Comparison of ENCODE assay signal across 1 cellular context in genomic region chr9:2013688-2014087, GRCh38.
TF ChIP-seq lines count a peak whose summit lies in the region.

No MANE protein-coding gene starts in this region.

TF ChIP-seq in GM12878, 131 proteins besides CTCF, POLR2A, EP300 and RAD21 (continued from another document):
- TF ChIP-seq, protein P1, sequence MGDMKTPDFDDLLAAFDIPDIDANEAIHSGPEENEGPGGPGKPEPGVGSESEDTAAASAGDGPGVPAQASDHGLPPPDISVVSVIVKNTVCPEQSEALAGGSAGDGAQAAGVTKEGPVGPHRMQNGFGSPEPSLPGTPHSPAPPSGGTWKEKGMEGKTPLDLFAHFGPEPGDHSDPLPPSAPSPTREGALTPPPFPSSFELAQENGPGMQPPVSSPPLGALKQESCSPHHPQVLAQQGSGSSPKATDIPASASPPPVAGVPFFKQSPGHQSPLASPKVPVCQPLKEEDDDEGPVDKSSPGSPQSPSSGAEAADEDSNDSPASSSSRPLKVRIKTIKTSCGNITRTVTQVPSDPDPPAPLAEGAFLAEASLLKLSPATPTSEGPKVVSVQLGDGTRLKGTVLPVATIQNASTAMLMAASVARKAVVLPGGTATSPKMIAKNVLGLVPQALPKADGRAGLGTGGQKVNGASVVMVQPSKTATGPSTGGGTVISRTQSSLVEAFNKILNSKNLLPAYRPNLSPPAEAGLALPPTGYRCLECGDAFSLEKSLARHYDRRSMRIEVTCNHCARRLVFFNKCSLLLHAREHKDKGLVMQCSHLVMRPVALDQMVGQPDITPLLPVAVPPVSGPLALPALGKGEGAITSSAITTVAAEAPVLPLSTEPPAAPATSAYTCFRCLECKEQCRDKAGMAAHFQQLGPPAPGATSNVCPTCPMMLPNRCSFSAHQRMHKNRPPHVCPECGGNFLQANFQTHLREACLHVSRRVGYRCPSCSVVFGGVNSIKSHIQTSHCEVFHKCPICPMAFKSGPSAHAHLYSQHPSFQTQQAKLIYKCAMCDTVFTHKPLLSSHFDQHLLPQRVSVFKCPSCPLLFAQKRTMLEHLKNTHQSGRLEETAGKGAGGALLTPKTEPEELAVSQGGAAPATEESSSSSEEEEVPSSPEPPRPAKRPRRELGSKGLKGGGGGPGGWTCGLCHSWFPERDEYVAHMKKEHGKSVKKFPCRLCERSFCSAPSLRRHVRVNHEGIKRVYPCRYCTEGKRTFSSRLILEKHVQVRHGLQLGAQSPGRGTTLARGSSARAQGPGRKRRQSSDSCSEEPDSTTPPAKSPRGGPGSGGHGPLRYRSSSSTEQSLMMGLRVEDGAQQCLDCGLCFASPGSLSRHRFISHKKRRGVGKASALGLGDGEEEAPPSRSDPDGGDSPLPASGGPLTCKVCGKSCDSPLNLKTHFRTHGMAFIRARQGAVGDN (IDR thresholded peaks at IDR 0.05), result no peak
- TF ChIP-seq HDAC6 (IDR thresholded peaks at IDR 0.05; ENCODE audit: unreplicated experiment) (no peak), TARDBP (IDR thresholded peaks at IDR 0.05; ENCODE audit: borderline replicate concordance) (no peak), NFIC (IDR thresholded peaks at IDR 0.05; ENCODE audit: low read depth, low read length) (no peak), REST (IDR thresholded peaks at IDR 0.05; ENCODE audit: low read depth, low read length) (no peak), CEBPB (IDR thresholded peaks at IDR 0.05; ENCODE audit: borderline replicate concordance in 1 of 2, low read depth in 2 of 2, low read length in 2 of 2) (no peak)
